Comparison of ENCODE assay signal across 35 cellular contexts in the genomic region with DNA sequence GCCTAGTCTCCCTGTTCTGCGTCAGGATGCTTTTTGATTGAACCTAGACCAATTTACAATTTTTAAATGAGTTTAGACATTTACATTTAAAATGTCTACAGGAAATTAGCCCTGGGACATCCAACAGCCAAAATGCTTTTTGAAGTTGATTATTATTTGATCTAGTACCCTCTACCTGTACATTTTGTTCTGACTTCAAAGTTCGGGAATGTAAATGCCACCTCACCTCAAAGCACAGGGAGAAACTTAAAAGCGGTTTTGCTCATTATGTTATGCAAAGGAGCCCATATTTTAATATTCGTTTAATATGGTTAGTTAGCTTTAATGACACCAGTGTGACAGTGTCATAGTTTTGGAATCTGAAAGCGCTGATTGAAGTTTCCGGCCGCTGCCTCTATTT.
"Had no signal": no experiment of that assay in that cellular context is flagged by ENCODE, and none has a peak within 500 bp of the region (broad histone marks: within the 10 kb centered on the region; RNA-seq: fewer than 3 reads in every experiment).

No MANE protein-coding gene starts in this region.

- H3K4me3 ChIP-seq: MG63 had no signal

- H3K27ac ChIP-seq: KMS-11 had no signal

- H3K9me3 ChIP-seq: MG63 had no signal

- H3K36me3 ChIP-seq: MG63 had no signal

- DNase-seq: Karpas-422, Kasumi-1, MG63, MM.1S, MV-4-11, NCI-H1048, NCI-H1092, NCI-H1092 treated with DMSO at 0.1 percent for 48 hours, NCI-H1105, NCI-H1105 treated with DMSO at 0.1 percent for 48 hours, NCI-H1417, NCI-H1417 treated with DMSO at 0.1 percent for 48 hours, NCI-H1436, NCI-H1436 treated with DMSO at 0.1 percent for 48 hours, NCI-H146, NCI-H1694, NCI-H1694 treated with DMSO at 0.1 percent for 48 hours, NCI-H187, NCI-H187 treated with DMSO at 0.1 percent for 48 hours, NCI-H1930, NCI-H2029, NCI-H2029 treated with DMSO at 0.1 percent for 48 hours, NCI-H2081, NCI-H2081 treated with DMSO at 0.1 percent for 48 hours, NCI-H2107, NCI-H2171, NCI-H2171 treated with DMSO at 0.1 percent for 48 hours, NCI-H2227 treated with DMSO at 0.1 percent for 48 hours, NCI-H226, NCI-H345, NCI-H446, NCI-H446 treated with DMSO at 0.1 percent for 48 hours, NCI-H510A, NCI-H510A treated with DMSO at 0.1 percent for 48 hours had no signal
